ENCODE assay signal across 9 cellular contexts in the genomic region with DNA sequence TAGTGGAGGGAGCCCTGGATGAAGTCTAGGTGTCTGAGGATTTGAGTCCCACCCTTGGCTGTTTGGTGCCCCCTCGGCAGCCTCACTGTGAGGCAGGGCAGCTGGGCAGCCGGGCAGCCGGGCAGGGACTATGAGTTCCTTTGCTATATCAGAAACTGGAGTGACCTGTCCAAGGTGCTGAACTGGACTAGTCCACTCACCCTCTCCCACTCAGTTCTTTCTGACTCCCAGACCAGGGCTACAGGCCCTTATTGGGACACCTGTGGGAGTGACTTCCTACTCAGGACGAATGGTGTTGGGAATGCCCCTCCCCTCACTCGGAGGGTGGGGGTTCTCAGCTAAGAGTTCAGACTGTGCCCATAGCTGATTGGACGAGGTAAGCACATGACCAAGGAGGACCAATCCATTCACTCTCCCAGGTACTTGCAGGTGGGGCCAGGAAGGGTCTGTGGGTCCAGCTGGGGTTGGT. TPM values are rescaled to one million over a fixed set of nuclear protein-coding genes. Genes with fewer than 3 reads are reported as not detected.
DNase-seq lines count a peak whose midpoint lies in the region; ATAC-seq and TF ChIP-seq lines count a peak whose summit lies in the region.
"Had no signal": no experiment of that assay in that cellular context is flagged by ENCODE, and none has a peak within 500 bp of the region (broad histone marks: within the 10 kb centered on the region; RNA-seq: fewer than 3 reads in every experiment).

No MANE protein-coding gene starts in this region.

- TF ChIP-seq CTCF in body of pancreas (IDR thresholded peaks at IDR 0.05) (no peak), liver (IDR thresholded peaks at IDR 0.05; ENCODE audit: low read depth, low read length, missing input control) (no peak)

- DNase-seq in SIG-M5 treated with dmso at 0.1 percent for 504 hours (lab: John Stamatoyannopoulos, UW; ENCODE audit: unreplicated experiment) (peak; percentile 49), SIG-M5 (lab: John Stamatoyannopoulos, UW) (no peak), NCI-H510A (lab: John Stamatoyannopoulos, UW) (peak; percentile 63), body of pancreas (peak; percentile 57 to 63 (median 58)), NCI-H2107 (lab: John Stamatoyannopoulos, UW) (no peak), NCI-H524 treated with DMSO at 0.1 percent for 48 hours (lab: John Stamatoyannopoulos, UW) (no peak), KG1 (lab: John Stamatoyannopoulos, UW) (no peak)

- no peak overlapping the region for H3K27ac ChIP-seq in body of pancreas
- H3K27ac ChIP-seq in liver (ENCODE audit: low read depth in 1 of 2, low read length in 2 of 2), result no peak overlapping the region
- H3K27ac ChIP-seq: BLaER1 had no signal

- H3K9me3 ChIP-seq in body of pancreas, result no peaks in the 10 kb centered on the region
- no peaks in the 10 kb centered on the region for H3K9me3 ChIP-seq in liver (ENCODE audit: control insufficient read depth in 4 of 4, low read length in 3 of 4)
- H3K9me3 ChIP-seq: BLaER1 had no signal

- H3K4me3 ChIP-seq in body of pancreas (no peak overlapping the region), liver (ENCODE audit: low read depth in 1 of 3, low read length in 3 of 3) (no peak overlapping the region)
- H3K4me3 ChIP-seq: BLaER1 had no signal

- 23% methylated on average over 6 of the region's 6 CpGs for WGBS in body of pancreas, 2 donors
- WGBS in liver, result 20% methylated on average over 6 of the region's 6 CpGs

- no peaks in the 10 kb centered on the region for H3K27me3 ChIP-seq in body of pancreas
- peaks cover 0 to 4% (median 0%) of the 10 kb centered on the region in 4 donors for H3K27me3 ChIP-seq in liver (ENCODE audit: control insufficient read depth in 4 of 4, insufficient read depth in 4 of 4, low read length in 3 of 4)
- H3K27me3 ChIP-seq: BLaER1 had no signal

- peak; percentile 42 for ATAC-seq in body of pancreas

- H3K36me3 ChIP-seq in body of pancreas (replicated peaks in 1 of 2; ENCODE audit: insufficient read depth in 1 of 2, low read depth in 2 of 2), result no peaks in the 10 kb centered on the region
- H3K36me3 ChIP-seq in liver (ENCODE audit: control insufficient read depth in 4 of 4, insufficient read depth in 3 of 4, low read depth in 1 of 4, low read length in 3 of 4), result no peaks in the 10 kb centered on the region
- H3K36me3 ChIP-seq: BLaER1 had no signal

- no peaks in the 10 kb centered on the region for H3K4me1 ChIP-seq in body of pancreas
- no peaks in the 10 kb centered on the region for H3K4me1 ChIP-seq in liver (ENCODE audit: control insufficient read depth in 4 of 4, insufficient read depth in 4 of 4, low read length in 3 of 4)

- no peak for TF ChIP-seq RAD21 in liver (IDR thresholded peaks at IDR 0.05)

- TF ChIP-seq POLR2A in body of pancreas (IDR thresholded peaks at IDR 0.05), result no peak

- H3K9ac ChIP-seq in liver (ENCODE audit: low read depth in 1 of 2, low read length in 2 of 2), result no peak overlapping the region
- H3K9ac ChIP-seq: BLaER1 had no signal

- intact Hi-C loops in body of pancreas (cut with DNase I), result no loop called here

TF ChIP-seq in liver, 16 proteins besides CTCF, POLR2A, EP300 and RAD21:
- TF ChIP-seq HNF4G (IDR thresholded peaks at IDR 0.05) (no peak), HNF4A (conservative IDR thresholded peaks at IDR 0.05) (no peak), GABPA (IDR thresholded peaks at IDR 0.05 in 1 of 2, conservative IDR thresholded peaks at IDR 0.05 in 1 of 2) (no peak)
- TF ChIP-seq, protein P1, sequence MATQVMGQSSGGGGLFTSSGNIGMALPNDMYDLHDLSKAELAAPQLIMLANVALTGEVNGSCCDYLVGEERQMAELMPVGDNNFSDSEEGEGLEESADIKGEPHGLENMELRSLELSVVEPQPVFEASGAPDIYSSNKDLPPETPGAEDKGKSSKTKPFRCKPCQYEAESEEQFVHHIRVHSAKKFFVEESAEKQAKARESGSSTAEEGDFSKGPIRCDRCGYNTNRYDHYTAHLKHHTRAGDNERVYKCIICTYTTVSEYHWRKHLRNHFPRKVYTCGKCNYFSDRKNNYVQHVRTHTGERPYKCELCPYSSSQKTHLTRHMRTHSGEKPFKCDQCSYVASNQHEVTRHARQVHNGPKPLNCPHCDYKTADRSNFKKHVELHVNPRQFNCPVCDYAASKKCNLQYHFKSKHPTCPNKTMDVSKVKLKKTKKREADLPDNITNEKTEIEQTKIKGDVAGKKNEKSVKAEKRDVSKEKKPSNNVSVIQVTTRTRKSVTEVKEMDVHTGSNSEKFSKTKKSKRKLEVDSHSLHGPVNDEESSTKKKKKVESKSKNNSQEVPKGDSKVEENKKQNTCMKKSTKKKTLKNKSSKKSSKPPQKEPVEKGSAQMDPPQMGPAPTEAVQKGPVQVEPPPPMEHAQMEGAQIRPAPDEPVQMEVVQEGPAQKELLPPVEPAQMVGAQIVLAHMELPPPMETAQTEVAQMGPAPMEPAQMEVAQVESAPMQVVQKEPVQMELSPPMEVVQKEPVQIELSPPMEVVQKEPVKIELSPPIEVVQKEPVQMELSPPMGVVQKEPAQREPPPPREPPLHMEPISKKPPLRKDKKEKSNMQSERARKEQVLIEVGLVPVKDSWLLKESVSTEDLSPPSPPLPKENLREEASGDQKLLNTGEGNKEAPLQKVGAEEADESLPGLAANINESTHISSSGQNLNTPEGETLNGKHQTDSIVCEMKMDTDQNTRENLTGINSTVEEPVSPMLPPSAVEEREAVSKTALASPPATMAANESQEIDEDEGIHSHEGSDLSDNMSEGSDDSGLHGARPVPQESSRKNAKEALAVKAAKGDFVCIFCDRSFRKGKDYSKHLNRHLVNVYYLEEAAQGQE (IDR thresholded peaks at IDR 0.05), result peak; percentile 99

RNA-seq across cellular contexts. Expression of gene RAPGEF1, which starts 34.1 kb away (rescaled TPM):
- total RNA-seq in body of pancreas (10 to 100 TPM; 30.1 to 70.5 TPM), liver (10 to 100 TPM; 14.1 to 19.6 TPM)
- 10 to 100 TPM in 1 of 2 donors, 1 to 10 TPM in 1; 5.6 to 19.7 TPM for polyA plus RNA-seq in liver

Comparison
In these comparisons a context has a peak if more than half of its experiments do, and no peak if none do; other contexts are left out.
1. DNase-seq: peak in SIG-M5 treated with dmso at 0.1 percent for 504 hours (single experiment), NCI-H510A (single experiment) and body of pancreas (4 of 4); none in SIG-M5 (single experiment), NCI-H2107 (single experiment), NCI-H524 treated with DMSO at 0.1 percent for 48 hours (single experiment) and KG1 (single experiment).